In genomic region chr9:2087500-2088313, GRCh38 we compare ENCODE assay signal across 9 cellular contexts.
DNase-seq lines count a peak whose midpoint lies in the region; ATAC-seq and TF ChIP-seq lines count a peak whose summit lies in the region.
"Had no signal": no experiment of that assay in that cellular context is flagged by ENCODE, and none has a peak within 500 bp of the region (broad histone marks: within the 10 kb centered on the region; RNA-seq: fewer than 3 reads in every experiment).

No MANE protein-coding gene starts in this region.

- no peaks in the 10 kb centered on the region for H3K36me3 ChIP-seq in parathyroid adenoma (ENCODE audit: control insufficient read depth, insufficient read depth, low read length)

- no peak overlapping the region for H3K9ac ChIP-seq in parathyroid adenoma

- H3K27me3 ChIP-seq in parathyroid adenoma (ENCODE audit: control insufficient read depth, insufficient read depth, low read length), result no peaks in the 10 kb centered on the region

- H3K9me3 ChIP-seq in parathyroid adenoma (ENCODE audit: control insufficient read depth, low read length), result no peaks in the 10 kb centered on the region

- no peak overlapping the region for H3K27ac ChIP-seq in parathyroid adenoma

- peak; percentile 54 for TF ChIP-seq CTCF in parathyroid adenoma (IDR thresholded peaks at IDR 0.05)

- no peak overlapping the region for H3K4me3 ChIP-seq in parathyroid adenoma (ENCODE audit: low read depth, low read length)

- peak; percentile 88 for ATAC-seq in GM21786 (IDR thresholded peaks at IDR 0.05; ENCODE audit: unreplicated experiment)

- DNase-seq in A172 (ENCODE audit: low spot score) (peak; percentile 48), EH (ENCODE audit: low read depth) (peak; percentile 66), Kasumi-1 (lab: John Stamatoyannopoulos, UW) (peak; percentile 31 to 60), SKM-1 (lab: John Stamatoyannopoulos, UW; ENCODE audit: unreplicated experiment) (peak; percentile 60), fibroblast of gingiva (ENCODE audit: low read depth) (peak; percentile 57), NK-92 (lab: John Stamatoyannopoulos, UW; ENCODE audit: unreplicated experiment) (no peak)
- DNase-seq: left cardiac atrium had no signal

- H3K79me2 ChIP-seq in parathyroid adenoma, result peaks cover 2% of the 10 kb centered on the region

- no peak overlapping the region for H2AFZ ChIP-seq in parathyroid adenoma

- no peaks in the 10 kb centered on the region for H3K4me1 ChIP-seq in parathyroid adenoma

- H3K4me2 ChIP-seq in parathyroid adenoma (ENCODE audit: low read length), result no peak overlapping the region
